ENCODE assay signal across 1 cellular context in genomic region chr1:151292207-151293030, GRCh38.
A peak's percentile ranks its signal among the peaks of the same experiment; 100 is the strongest.
TF ChIP-seq lines count a peak whose summit lies in the region.

No MANE protein-coding gene starts in this region.

TF ChIP-seq in H1, 55 proteins besides CTCF, POLR2A, EP300 and RAD21:
- TF ChIP-seq GABPA (IDR thresholded peaks at IDR 0.05; ENCODE audit: borderline replicate concordance, insufficient read depth, low read length): no peak
- no peak for TF ChIP-seq ATF3 (IDR thresholded peaks at IDR 0.05; ENCODE audit: insufficient read depth, low read depth, low read length)
- TF ChIP-seq E2F6 (IDR thresholded peaks at IDR 0.05): no peak
- TF ChIP-seq GTF2F1 (IDR thresholded peaks at IDR 0.05; ENCODE audit: borderline replicate concordance, low read depth, low read length): no peak
- no peak for TF ChIP-seq EGR1 (IDR thresholded peaks at IDR 0.05; ENCODE audit: borderline replicate concordance, low read depth, low read length)
- TF ChIP-seq POLR2AphosphoS5 (IDR thresholded peaks at IDR 0.05; ENCODE audit: low read depth, low read length): peak; percentile 11; the same call in 1 of the 2 replicates
- TF ChIP-seq HDAC6 (IDR thresholded peaks at IDR 0.05; ENCODE audit: low read depth, low read length): no peak
- no peak for TF ChIP-seq CHD1 (IDR thresholded peaks at IDR 0.05; ENCODE audit: low read depth, low read length)
